Comparison of ENCODE assay signal across 24 cellular contexts in the genomic region with DNA sequence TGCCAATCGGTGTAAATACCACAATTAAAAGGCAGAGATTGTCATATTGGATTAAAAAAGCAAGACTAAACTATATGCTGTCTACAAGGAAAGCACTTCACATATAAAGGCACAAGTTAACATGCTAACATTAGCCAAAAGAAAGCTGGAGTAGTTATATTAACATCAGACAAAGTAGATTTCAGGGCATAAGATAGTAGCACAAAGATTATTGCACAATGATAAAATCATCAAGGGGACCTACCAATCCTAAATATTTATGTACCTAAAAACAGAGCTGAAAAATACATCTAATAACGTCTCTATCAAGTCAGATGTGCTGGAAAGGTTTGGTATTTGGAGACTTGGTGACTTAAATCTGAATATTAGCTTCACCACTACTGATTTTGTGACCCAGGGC.
"Had no signal": no experiment of that assay in that cellular context is flagged by ENCODE, and none has a peak within 500 bp of the region (broad histone marks: within the 10 kb centered on the region; RNA-seq: fewer than 3 reads in every experiment).

No MANE protein-coding gene starts in this region.

- H3K27me3 ChIP-seq: esophagus squamous epithelium, heart right ventricle, neural progenitor cell, stomach, transverse colon had no signal

- H3K4me3 ChIP-seq: coronary artery, esophagus squamous epithelium, heart right ventricle, neural progenitor cell, stomach, transverse colon had no signal

- H3K36me3 ChIP-seq: esophagus squamous epithelium, heart right ventricle, neural progenitor cell, stomach, transverse colon had no signal

- H3K27ac ChIP-seq: coronary artery, esophagus squamous epithelium, heart right ventricle, neural progenitor cell, parathyroid adenoma, stomach, transverse colon had no signal

- H3K9ac ChIP-seq: neural progenitor cell, parathyroid adenoma had no signal

- H3K4me1 ChIP-seq: parathyroid adenoma had no signal

- FAIRE-seq: keratinocyte had no signal

- H2AFZ ChIP-seq: neural progenitor cell, parathyroid adenoma had no signal

- H3K4me2 ChIP-seq: neural progenitor cell had no signal

- H3K79me2 ChIP-seq: parathyroid adenoma had no signal

- DNase-seq: dermis blood vessel endothelial cell; effector memory CD8-positive, alpha-beta T cell; erythroblast; esophagus squamous epithelium; foreskin melanocyte; glutamatergic neuron; heart right ventricle; hippocampal formation; immature natural killer cell; left ventricle myocardium superior; mesendoderm; midbrain; naive thymus-derived CD4-positive, alpha-beta T cell; stimulated activated CD4-positive, alpha-beta T cell treated with anti-CD3 and anti-CD28 coated beads, Interleukin-2, amount 100 ng/mL, for 24 hours; stimulated activated CD4-positive, alpha-beta T cell treated with anti-CD3 and anti-CD28 coated beads, Interleukin-4, amount 100 ng/mL, for 24 hours; stimulated activated naive CD4-positive, alpha-beta T cell treated with Interleukin-2 at 50 U/mL for 16 hours; stomach; transverse colon had no signal

- ATAC-seq: effector memory CD8-positive, alpha-beta T cell; heart right ventricle; left ventricle myocardium superior; naive thymus-derived CD4-positive, alpha-beta T cell; sciatic nerve; stimulated activated effector memory CD8-positive, alpha-beta T cell treated with anti-CD3 and anti-CD28 coated beads, Interleukin-12 subunit alpha, Interleukin-12 subunit beta, amount 100 ng/mL, for 72 hours had no signal
